Comparison of ENCODE assay signal across 23 cellular contexts in the genomic region with DNA sequence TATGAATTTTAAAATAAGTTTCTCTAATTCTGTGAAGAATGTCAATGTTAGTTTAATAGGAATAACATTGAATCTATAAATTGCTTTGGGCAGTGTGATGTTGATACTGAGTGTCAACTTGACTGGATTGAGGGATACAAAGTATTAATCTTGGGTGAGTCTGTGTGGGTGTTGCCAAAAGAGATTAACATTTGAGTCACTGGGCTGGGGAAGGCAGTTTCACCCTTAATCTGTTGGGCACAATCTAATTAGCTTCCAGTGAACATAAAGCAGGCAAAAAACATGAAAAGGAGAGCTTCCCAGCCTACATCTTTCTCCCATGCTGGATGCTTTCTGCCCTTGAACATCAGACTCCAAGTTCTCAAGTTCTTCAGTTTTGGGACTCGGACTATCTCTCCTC.
"Had no signal": no experiment of that assay in that cellular context is flagged by ENCODE, and none has a peak within 500 bp of the region (broad histone marks: within the 10 kb centered on the region; RNA-seq: fewer than 3 reads in every experiment).

No MANE protein-coding gene starts in this region.

- H3K36me3 ChIP-seq: neutrophil, pancreas, prostate gland, right lobe of liver, sigmoid colon, stomach, tibial artery, transverse colon, upper lobe of right lung, vagina had no signal

- H3K27ac ChIP-seq: neutrophil, pancreas, prostate gland, right lobe of liver, sigmoid colon, stomach, tibial artery, transverse colon, upper lobe of right lung, vagina had no signal

- H3K4me3 ChIP-seq: pancreas, prostate gland, right lobe of liver, sigmoid colon, stomach, tibial artery, transverse colon, upper lobe of right lung, vagina had no signal

- H3K27me3 ChIP-seq: neutrophil, pancreas, right lobe of liver, sigmoid colon, stomach, tibial artery, transverse colon, upper lobe of right lung, vagina had no signal

- H3K9me3 ChIP-seq: pancreas, prostate gland, right lobe of liver, sigmoid colon, upper lobe of right lung, vagina had no signal

- H3K4me1 ChIP-seq: pancreas, prostate gland, right lobe of liver, sigmoid colon, stomach, tibial artery, transverse colon, upper lobe of right lung, vagina had no signal

- DNase-seq: naive B cell; naive thymus-derived CD8-positive, alpha-beta T cell; nephron progenitor cell; nucleus accumbens; pancreas; retina; right cardiac atrium; right lobe of liver; sigmoid colon; small intestine; stimulated activated CD4-positive, alpha-beta T cell treated with anti-CD3 and anti-CD28 coated beads, Interleukin-15, amount 100 ng/mL, for 24 hours; stimulated activated CD4-positive, alpha-beta T cell treated with anti-CD3 and anti-CD28 coated beads, Interleukin-2, amount 100 ng/mL, for 24 hours; stimulated activated CD4-positive, alpha-beta T cell treated with anti-CD3 and anti-CD28 coated beads, Interleukin-2, amount 100 ng/mL, for 48 hours; stimulated activated CD4-positive, alpha-beta T cell treated with anti-CD3 and anti-CD28 coated beads, Interleukin-4, amount 100 ng/mL, for 24 hours; stimulated activated naive B cell treated with anti-CD40 and anti-IgM and Interleukin-4, amounts not matched to agents 10 μg/mL and 1 μg/mL and 100 μg/mL, for 72 hours; stimulated activated naive CD4-positive, alpha-beta T cell treated with Interleukin-2 at 50 U/mL for 16 hours; stomach; tibial artery; transverse colon; upper lobe of right lung had no signal
